1 cellular context compared by ENCODE assay signal in genomic region chr17:66301864-66302741, GRCh38.
TF ChIP-seq lines count a peak whose summit lies in the region.

PRKCA (plus strand) TSS chr17:66302613.

TF ChIP-seq in WTC11, 78 proteins besides CTCF, POLR2A, EP300 and RAD21 (continued from another document):
- TF ChIP-seq, protein P1, sequence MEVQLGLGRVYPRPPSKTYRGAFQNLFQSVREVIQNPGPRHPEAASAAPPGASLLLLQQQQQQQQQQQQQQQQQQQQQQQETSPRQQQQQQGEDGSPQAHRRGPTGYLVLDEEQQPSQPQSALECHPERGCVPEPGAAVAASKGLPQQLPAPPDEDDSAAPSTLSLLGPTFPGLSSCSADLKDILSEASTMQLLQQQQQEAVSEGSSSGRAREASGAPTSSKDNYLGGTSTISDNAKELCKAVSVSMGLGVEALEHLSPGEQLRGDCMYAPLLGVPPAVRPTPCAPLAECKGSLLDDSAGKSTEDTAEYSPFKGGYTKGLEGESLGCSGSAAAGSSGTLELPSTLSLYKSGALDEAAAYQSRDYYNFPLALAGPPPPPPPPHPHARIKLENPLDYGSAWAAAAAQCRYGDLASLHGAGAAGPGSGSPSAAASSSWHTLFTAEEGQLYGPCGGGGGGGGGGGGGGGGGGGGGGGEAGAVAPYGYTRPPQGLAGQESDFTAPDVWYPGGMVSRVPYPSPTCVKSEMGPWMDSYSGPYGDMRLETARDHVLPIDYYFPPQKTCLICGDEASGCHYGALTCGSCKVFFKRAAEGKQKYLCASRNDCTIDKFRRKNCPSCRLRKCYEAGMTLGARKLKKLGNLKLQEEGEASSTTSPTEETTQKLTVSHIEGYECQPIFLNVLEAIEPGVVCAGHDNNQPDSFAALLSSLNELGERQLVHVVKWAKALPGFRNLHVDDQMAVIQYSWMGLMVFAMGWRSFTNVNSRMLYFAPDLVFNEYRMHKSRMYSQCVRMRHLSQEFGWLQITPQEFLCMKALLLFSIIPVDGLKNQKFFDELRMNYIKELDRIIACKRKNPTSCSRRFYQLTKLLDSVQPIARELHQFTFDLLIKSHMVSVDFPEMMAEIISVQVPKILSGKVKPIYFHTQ (CRISPR knock-in tag; IDR thresholded peaks at IDR 0.05): no peak
- peak; percentile 55 for TF ChIP-seq MAX (CRISPR knock-in tag; IDR thresholded peaks at IDR 0.05)
- no peak for TF ChIP-seq ZNF281 (CRISPR knock-in tag; IDR thresholded peaks at IDR 0.05)
- TF ChIP-seq, protein P2, sequence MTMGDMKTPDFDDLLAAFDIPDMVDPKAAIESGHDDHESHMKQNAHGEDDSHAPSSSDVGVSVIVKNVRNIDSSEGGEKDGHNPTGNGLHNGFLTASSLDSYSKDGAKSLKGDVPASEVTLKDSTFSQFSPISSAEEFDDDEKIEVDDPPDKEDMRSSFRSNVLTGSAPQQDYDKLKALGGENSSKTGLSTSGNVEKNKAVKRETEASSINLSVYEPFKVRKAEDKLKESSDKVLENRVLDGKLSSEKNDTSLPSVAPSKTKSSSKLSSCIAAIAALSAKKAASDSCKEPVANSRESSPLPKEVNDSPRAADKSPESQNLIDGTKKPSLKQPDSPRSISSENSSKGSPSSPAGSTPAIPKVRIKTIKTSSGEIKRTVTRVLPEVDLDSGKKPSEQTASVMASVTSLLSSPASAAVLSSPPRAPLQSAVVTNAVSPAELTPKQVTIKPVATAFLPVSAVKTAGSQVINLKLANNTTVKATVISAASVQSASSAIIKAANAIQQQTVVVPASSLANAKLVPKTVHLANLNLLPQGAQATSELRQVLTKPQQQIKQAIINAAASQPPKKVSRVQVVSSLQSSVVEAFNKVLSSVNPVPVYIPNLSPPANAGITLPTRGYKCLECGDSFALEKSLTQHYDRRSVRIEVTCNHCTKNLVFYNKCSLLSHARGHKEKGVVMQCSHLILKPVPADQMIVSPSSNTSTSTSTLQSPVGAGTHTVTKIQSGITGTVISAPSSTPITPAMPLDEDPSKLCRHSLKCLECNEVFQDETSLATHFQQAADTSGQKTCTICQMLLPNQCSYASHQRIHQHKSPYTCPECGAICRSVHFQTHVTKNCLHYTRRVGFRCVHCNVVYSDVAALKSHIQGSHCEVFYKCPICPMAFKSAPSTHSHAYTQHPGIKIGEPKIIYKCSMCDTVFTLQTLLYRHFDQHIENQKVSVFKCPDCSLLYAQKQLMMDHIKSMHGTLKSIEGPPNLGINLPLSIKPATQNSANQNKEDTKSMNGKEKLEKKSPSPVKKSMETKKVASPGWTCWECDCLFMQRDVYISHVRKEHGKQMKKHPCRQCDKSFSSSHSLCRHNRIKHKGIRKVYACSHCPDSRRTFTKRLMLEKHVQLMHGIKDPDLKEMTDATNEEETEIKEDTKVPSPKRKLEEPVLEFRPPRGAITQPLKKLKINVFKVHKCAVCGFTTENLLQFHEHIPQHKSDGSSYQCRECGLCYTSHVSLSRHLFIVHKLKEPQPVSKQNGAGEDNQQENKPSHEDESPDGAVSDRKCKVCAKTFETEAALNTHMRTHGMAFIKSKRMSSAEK (CRISPR knock-in tag; IDR thresholded peaks at IDR 0.05; ENCODE audit: borderline replicate concordance): no peak
- TF ChIP-seq, protein P3, sequence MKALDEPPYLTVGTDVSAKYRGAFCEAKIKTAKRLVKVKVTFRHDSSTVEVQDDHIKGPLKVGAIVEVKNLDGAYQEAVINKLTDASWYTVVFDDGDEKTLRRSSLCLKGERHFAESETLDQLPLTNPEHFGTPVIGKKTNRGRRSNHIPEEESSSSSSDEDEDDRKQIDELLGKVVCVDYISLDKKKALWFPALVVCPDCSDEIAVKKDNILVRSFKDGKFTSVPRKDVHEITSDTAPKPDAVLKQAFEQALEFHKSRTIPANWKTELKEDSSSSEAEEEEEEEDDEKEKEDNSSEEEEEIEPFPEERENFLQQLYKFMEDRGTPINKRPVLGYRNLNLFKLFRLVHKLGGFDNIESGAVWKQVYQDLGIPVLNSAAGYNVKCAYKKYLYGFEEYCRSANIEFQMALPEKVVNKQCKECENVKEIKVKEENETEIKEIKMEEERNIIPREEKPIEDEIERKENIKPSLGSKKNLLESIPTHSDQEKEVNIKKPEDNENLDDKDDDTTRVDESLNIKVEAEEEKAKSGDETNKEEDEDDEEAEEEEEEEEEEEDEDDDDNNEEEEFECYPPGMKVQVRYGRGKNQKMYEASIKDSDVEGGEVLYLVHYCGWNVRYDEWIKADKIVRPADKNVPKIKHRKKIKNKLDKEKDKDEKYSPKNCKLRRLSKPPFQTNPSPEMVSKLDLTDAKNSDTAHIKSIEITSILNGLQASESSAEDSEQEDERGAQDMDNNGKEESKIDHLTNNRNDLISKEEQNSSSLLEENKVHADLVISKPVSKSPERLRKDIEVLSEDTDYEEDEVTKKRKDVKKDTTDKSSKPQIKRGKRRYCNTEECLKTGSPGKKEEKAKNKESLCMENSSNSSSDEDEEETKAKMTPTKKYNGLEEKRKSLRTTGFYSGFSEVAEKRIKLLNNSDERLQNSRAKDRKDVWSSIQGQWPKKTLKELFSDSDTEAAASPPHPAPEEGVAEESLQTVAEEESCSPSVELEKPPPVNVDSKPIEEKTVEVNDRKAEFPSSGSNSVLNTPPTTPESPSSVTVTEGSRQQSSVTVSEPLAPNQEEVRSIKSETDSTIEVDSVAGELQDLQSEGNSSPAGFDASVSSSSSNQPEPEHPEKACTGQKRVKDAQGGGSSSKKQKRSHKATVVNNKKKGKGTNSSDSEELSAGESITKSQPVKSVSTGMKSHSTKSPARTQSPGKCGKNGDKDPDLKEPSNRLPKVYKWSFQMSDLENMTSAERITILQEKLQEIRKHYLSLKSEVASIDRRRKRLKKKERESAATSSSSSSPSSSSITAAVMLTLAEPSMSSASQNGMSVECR (CRISPR knock-in tag; IDR thresholded peaks at IDR 0.05; ENCODE audit: borderline replicate concordance): no peak
- TF ChIP-seq FOXP1 (CRISPR knock-in tag; IDR thresholded peaks at IDR 0.05; ENCODE audit: borderline replicate concordance): 0 out of 2 replicates have a peak, but pooled peaks have one; percentile 35
- TF ChIP-seq, protein P4, sequence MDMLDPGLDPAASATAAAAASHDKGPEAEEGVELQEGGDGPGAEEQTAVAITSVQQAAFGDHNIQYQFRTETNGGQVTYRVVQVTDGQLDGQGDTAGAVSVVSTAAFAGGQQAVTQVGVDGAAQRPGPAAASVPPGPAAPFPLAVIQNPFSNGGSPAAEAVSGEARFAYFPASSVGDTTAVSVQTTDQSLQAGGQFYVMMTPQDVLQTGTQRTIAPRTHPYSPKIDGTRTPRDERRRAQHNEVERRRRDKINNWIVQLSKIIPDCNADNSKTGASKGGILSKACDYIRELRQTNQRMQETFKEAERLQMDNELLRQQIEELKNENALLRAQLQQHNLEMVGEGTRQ (CRISPR knock-in tag; IDR thresholded peaks at IDR 0.05): peak; percentile 51; the same call in 1 of the 2 replicates
- no peak for TF ChIP-seq ZNF232 (CRISPR knock-in tag; IDR thresholded peaks at IDR 0.05)
- TF ChIP-seq, protein P5, sequence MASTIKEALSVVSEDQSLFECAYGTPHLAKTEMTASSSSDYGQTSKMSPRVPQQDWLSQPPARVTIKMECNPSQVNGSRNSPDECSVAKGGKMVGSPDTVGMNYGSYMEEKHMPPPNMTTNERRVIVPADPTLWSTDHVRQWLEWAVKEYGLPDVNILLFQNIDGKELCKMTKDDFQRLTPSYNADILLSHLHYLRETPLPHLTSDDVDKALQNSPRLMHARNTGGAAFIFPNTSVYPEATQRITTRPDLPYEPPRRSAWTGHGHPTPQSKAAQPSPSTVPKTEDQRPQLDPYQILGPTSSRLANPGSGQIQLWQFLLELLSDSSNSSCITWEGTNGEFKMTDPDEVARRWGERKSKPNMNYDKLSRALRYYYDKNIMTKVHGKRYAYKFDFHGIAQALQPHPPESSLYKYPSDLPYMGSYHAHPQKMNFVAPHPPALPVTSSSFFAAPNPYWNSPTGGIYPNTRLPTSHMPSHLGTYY (CRISPR knock-in tag; IDR thresholded peaks at IDR 0.05): no peak
TF ChIP-seq in WTC11: peak in this region for 6.
